15 cellular contexts compared by ENCODE assay signal in the genomic region with DNA sequence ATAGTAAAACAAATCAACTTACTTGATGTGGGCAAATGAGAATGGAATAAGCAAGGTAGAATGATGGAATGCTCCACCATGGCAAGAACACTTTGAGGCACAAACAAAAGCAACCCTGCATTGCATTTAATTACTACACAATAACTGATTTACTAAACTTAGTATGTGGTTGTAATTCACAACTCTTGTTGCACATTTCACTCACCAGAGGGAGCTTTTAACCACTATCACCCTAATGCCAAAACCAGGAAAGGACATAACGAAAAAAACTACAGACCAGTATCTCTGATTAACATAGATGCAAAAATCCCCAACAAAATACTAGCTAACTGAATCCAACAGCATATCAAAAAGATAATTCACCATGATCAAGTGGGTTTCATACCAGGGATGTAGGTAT.
DNase-seq lines count a peak whose midpoint lies in the region; ATAC-seq and TF ChIP-seq lines count a peak whose summit lies in the region.
"Had no signal": no experiment of that assay in that cellular context is flagged by ENCODE, and none has a peak within 500 bp of the region (broad histone marks: within the 10 kb centered on the region; RNA-seq: fewer than 3 reads in every experiment).

No MANE protein-coding gene starts in this region.

- TF ChIP-seq EP300 in SK-N-SH (IDR thresholded peaks at IDR 0.05; ENCODE audit: borderline replicate concordance in 1 of 2, low read depth in 1 of 2, low read length in 1 of 2), result no peak

- H3K9me3 ChIP-seq in SK-N-SH (no peaks in the 10 kb centered on the region), upper lobe of right lung (no peaks in the 10 kb centered on the region)

- H3K4me2 ChIP-seq in SK-N-SH, result no peak overlapping the region

- no peaks in the 10 kb centered on the region for H3K79me2 ChIP-seq in SK-N-SH (ENCODE audit: insufficient read depth)

- WGBS in SK-N-SH (ENCODE audit: low lambda C conversion rate), result 4% methylated on average over 1 of the region's 1 CpG

- POLR2A ChIA-PET in SK-N-SH (lab: Yijun Ruan, JAX), result no interaction called here

- H3K4me3 ChIP-seq in SK-N-SH (ENCODE audit: low read depth in 2 of 2, low read length in 1 of 2) (no peak overlapping the region), upper lobe of right lung (no peak overlapping the region)
- H3K4me3 ChIP-seq: SJCRH30 had no signal

- CTCF ChIA-PET in SK-N-SH (lab: Yijun Ruan, JAX), result interaction anchor here (0.6 to 0.8 kb wide), 2 partner anchors 35 to 56 kb away, joined by 3 read pairs; no protein-coding TSS in a partner anchor

- no peaks in the 10 kb centered on the region for H3K9me2 ChIP-seq in SK-N-SH

- no peak overlapping the region for H3K27ac ChIP-seq in SK-N-SH (ENCODE audit: low read depth in 2 of 2, low read length in 1 of 2)
- H3K27ac ChIP-seq in upper lobe of right lung, result no peak overlapping the region
- H3K27ac ChIP-seq: epithelial cell of prostate, HL-60, SJCRH30 had no signal

- H4K20me1 ChIP-seq in SK-N-SH (ENCODE audit: insufficient read depth), result no peaks in the 10 kb centered on the region

- intact Hi-C loops in upper lobe of right lung (cut with DNase I), result no loop called here

- H3K36me3 ChIP-seq in SK-N-SH (replicated peaks in 1 of 2; ENCODE audit: control insufficient read depth in 1 of 2, insufficient read depth in 2 of 2, low read length in 1 of 2) (no peaks in the 10 kb centered on the region), upper lobe of right lung (no peaks in the 10 kb centered on the region)
- H3K36me3 ChIP-seq: SJCRH30 had no signal

- ATAC-seq in SK-N-SH treated with all-trans-retinoic acid at 6 μM for 48 hours (no peak), upper lobe of right lung (no peak), GM19328 (IDR thresholded peaks at IDR 0.05; ENCODE audit: unreplicated experiment) (no peak)
- ATAC-seq: left lobe of liver had no signal

- no peaks in the 10 kb centered on the region for H3K27me3 ChIP-seq in SK-N-SH (ENCODE audit: insufficient read depth)
- no peaks in the 10 kb centered on the region for H3K27me3 ChIP-seq in upper lobe of right lung
- H3K27me3 ChIP-seq: SJCRH30 had no signal

- no peak overlapping the region for H2AFZ ChIP-seq in SK-N-SH (ENCODE audit: low read depth)

- H3F3A ChIP-seq in SK-N-SH (replicated peaks; ENCODE audit: insufficient read depth), result no peaks in the 10 kb centered on the region

- DNase-seq in SK-N-SH (no peak), RKO (ENCODE audit: low spot score) (peak; percentile 24), glomerular visceral epithelial cell (ENCODE audit: extremely low spot score) (peak; percentile 10), upper lobe of right lung (no peak), EL (no peak)
- no peak for DNase-seq in activated CD4-positive, alpha-beta T cell treated with anti-CD3 and anti-CD28 coated beads, Interleukin-2, amount 50 U/mL, for 4 hours
- DNase-seq: activated CD4-positive, alpha-beta memory T cell treated with anti-CD3 and anti-CD28 coated beads, Interleukin-2, amount 10 ng/mL, durations not matched to agents 7 days and 5 days; activated naive CD8-positive, alpha-beta T cell treated with anti-CD3 and anti-CD28 coated beads for 36 hours; NCI-H187 treated with DMSO at 0.1 percent for 48 hours had no signal

- H3K9ac ChIP-seq in SK-N-SH, result no peak overlapping the region

- TF ChIP-seq CTCF in SK-N-SH (IDR thresholded peaks at IDR 0.05) (peak; percentile 31; the same call in 1 of the 2 replicates), upper lobe of right lung (IDR thresholded peaks at IDR 0.05) (peak; percentile 5)

- TF ChIP-seq RAD21 in SK-N-SH (IDR thresholded peaks at IDR 0.05; ENCODE audit: low read length), result peak; percentile 35; the same call in 1 of the 2 replicates

- H3K4me1 ChIP-seq in SK-N-SH (ENCODE audit: control insufficient read depth in 1 of 2, insufficient read depth in 2 of 2, low read depth in 1 of 2, low read length in 1 of 2), result no peaks in the 10 kb centered on the region
- H3K4me1 ChIP-seq in upper lobe of right lung, result no peaks in the 10 kb centered on the region
- H3K4me1 ChIP-seq: SJCRH30 had no signal

TF ChIP-seq in SK-N-SH, 30 proteins besides CTCF, POLR2A, EP300 and RAD21 (continues in another document):
- no peak for TF ChIP-seq NRF1 (IDR thresholded peaks at IDR 0.05; ENCODE audit: low read depth, low read length)
- TF ChIP-seq TCF12 (IDR thresholded peaks at IDR 0.05), result no peak
- no peak for TF ChIP-seq FOXM1 (IDR thresholded peaks at IDR 0.05; ENCODE audit: low read depth)
- TF ChIP-seq, protein P1, sequence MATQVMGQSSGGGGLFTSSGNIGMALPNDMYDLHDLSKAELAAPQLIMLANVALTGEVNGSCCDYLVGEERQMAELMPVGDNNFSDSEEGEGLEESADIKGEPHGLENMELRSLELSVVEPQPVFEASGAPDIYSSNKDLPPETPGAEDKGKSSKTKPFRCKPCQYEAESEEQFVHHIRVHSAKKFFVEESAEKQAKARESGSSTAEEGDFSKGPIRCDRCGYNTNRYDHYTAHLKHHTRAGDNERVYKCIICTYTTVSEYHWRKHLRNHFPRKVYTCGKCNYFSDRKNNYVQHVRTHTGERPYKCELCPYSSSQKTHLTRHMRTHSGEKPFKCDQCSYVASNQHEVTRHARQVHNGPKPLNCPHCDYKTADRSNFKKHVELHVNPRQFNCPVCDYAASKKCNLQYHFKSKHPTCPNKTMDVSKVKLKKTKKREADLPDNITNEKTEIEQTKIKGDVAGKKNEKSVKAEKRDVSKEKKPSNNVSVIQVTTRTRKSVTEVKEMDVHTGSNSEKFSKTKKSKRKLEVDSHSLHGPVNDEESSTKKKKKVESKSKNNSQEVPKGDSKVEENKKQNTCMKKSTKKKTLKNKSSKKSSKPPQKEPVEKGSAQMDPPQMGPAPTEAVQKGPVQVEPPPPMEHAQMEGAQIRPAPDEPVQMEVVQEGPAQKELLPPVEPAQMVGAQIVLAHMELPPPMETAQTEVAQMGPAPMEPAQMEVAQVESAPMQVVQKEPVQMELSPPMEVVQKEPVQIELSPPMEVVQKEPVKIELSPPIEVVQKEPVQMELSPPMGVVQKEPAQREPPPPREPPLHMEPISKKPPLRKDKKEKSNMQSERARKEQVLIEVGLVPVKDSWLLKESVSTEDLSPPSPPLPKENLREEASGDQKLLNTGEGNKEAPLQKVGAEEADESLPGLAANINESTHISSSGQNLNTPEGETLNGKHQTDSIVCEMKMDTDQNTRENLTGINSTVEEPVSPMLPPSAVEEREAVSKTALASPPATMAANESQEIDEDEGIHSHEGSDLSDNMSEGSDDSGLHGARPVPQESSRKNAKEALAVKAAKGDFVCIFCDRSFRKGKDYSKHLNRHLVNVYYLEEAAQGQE (IDR thresholded peaks at IDR 0.05; ENCODE audit: low read depth, low read length), result no peak
- TF ChIP-seq GABPA (IDR thresholded peaks at IDR 0.05; ENCODE audit: low read depth), result no peak
- no peak for TF ChIP-seq TEAD4 (IDR thresholded peaks at IDR 0.05; ENCODE audit: borderline replicate concordance, insufficient read depth)

TF ChIP-seq in SK-N-SH treated with all-trans-retinoic acid at 6 μM for 48 hours, 23 proteins besides CTCF, POLR2A, EP300 and RAD21:
- TF ChIP-seq PPARA (CRISPR knock-in tag; IDR thresholded peaks at IDR 0.05; ENCODE audit: borderline replicate concordance) (no peak), ZNF8 (CRISPR knock-in tag; IDR thresholded peaks at IDR 0.05) (no peak)
- TF ChIP-seq, protein P2, sequence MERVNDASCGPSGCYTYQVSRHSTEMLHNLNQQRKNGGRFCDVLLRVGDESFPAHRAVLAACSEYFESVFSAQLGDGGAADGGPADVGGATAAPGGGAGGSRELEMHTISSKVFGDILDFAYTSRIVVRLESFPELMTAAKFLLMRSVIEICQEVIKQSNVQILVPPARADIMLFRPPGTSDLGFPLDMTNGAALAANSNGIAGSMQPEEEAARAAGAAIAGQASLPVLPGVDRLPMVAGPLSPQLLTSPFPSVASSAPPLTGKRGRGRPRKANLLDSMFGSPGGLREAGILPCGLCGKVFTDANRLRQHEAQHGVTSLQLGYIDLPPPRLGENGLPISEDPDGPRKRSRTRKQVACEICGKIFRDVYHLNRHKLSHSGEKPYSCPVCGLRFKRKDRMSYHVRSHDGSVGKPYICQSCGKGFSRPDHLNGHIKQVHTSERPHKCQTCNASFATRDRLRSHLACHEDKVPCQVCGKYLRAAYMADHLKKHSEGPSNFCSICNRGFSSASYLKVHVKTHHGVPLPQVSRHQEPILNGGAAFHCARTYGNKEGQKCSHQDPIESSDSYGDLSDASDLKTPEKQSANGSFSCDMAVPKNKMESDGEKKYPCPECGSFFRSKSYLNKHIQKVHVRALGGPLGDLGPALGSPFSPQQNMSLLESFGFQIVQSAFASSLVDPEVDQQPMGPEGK (CRISPR knock-in tag; IDR thresholded peaks at IDR 0.05; ENCODE audit: borderline replicate concordance), result no peak

Comparison
In these comparisons a context has a peak if more than half of its experiments do, and no peak if none do; other contexts are left out.
1. DNase-seq: peak in RKO (single experiment) and glomerular visceral epithelial cell (single experiment); none in SK-N-SH (single experiment), upper lobe of right lung (single experiment), EL (single experiment) and activated CD4-positive, alpha-beta T cell treated with anti-CD3 and anti-CD28 coated beads, Interleukin-2, amount 50 U/mL, for 4 hours (0 of 2).